In the genomic region with DNA sequence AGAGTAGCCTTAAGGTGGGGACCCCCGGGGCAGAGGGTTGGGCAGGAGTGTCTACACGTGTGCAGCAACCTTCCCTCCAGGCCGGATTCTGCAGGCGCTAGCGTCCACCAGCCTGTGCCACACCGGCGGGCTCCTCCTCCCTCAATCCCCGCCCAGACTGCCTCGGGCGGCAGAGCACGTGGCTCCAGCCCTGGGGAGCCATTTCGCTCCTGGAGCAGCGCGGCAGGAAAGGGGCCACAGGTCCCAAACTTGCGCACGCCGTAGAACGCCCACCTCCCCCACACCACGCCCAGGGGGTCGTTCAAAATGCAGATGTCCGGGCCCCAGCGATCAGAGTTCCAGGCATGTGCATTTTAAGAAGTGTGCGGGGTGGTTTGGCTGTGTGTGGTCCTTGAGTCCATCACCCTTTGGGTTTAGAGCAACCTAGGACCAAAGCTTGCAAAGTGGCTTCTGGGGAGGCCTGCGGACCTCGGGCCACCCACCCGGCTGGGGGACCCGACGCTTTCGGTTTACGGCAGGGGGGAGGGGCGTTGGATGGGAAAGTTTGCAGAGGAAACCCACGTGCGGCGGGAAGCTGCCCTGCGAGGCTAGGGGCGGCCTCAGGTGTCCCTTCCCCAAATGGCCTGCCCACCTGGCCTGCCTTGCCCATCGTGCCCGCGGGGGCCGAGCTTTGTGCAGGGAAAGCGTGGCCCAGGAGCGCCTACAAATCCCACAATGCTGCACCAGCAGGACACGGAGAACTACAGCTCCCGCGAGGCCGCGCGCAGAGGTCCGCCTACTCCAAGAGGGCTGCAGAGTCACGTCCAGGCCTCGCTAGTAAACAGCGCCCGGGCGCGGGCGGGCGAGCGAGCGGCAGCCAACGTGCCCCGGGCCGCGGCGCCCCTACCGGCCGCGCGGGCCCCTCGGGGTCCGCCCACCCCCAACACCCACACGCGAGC, we compare ENCODE assay signal across 8 cellular contexts. TPM values are rescaled to one million over a fixed set of nuclear protein-coding genes. Genes with fewer than 3 reads are reported as not detected.
A peak's percentile ranks its signal among the peaks of the same experiment; 100 is the strongest.
DNase-seq lines count a peak whose midpoint lies in the region; ATAC-seq and TF ChIP-seq lines count a peak whose summit lies in the region.

No MANE protein-coding gene starts in this region.

- peaks cover 2% of the 10 kb centered on the region for H3K36me3 Mint-ChIP-seq in activated naive CD8-positive, alpha-beta T cell treated with anti-CD3 and anti-CD28 coated beads, Interleukin-2, amount 50 U/mL, for 24 hours (ENCODE audit: low read depth)
- H3K36me3 Mint-ChIP-seq in type B pancreatic cell = no peaks in the 10 kb centered on the region

- no peaks in the 10 kb centered on the region for H4K20me1 ChIP-seq in SU-DHL-6 (ENCODE audit: low read depth, low read length)

- H3K27me3 Mint-ChIP-seq in activated naive CD8-positive, alpha-beta T cell treated with anti-CD3 and anti-CD28 coated beads, Interleukin-2, amount 50 U/mL, for 24 hours = no peaks in the 10 kb centered on the region
- peaks cover 4% of the 10 kb centered on the region for H3K27me3 Mint-ChIP-seq in type B pancreatic cell

- peaks cover 24% of the 10 kb centered on the region for H3K4me1 Mint-ChIP-seq in activated naive CD8-positive, alpha-beta T cell treated with anti-CD3 and anti-CD28 coated beads, Interleukin-2, amount 50 U/mL, for 24 hours
- no peaks in the 10 kb centered on the region for H3K4me1 Mint-ChIP-seq in type B pancreatic cell (ENCODE audit: unreplicated experiment)

- H3K4me3 Mint-ChIP-seq in activated naive CD8-positive, alpha-beta T cell treated with anti-CD3 and anti-CD28 coated beads, Interleukin-2, amount 50 U/mL, for 24 hours = peak overlapping the region; percentile 84
- H3K4me3 Mint-ChIP-seq in type B pancreatic cell = peak overlapping the region; percentile 87

- DNase-seq in GM06990 (ENCODE audit: extremely low read depth, insufficient read length) (peak; percentile 90), NCI-H1105 (lab: John Stamatoyannopoulos, UW) (peak; percentile 51), heart left ventricle (peak; percentile 92 to 96 (median 94)), posterior cingulate gyrus (peak; percentile 90 to 99 (median 96)), type B pancreatic cell (ENCODE audit: extremely low spot score, unreplicated experiment) (peak; percentile 92)
- DNase-seq in activated naive CD8-positive, alpha-beta T cell treated with anti-CD3 and anti-CD28 coated beads, Interleukin-2, amount 50 U/mL, for 24 hours = peak; percentile 88

- peak overlapping the region; percentile 92 for H3K27ac Mint-ChIP-seq in activated naive CD8-positive, alpha-beta T cell treated with anti-CD3 and anti-CD28 coated beads, Interleukin-2, amount 50 U/mL, for 24 hours
- peak overlapping the region; percentile 76 for H3K27ac Mint-ChIP-seq in type B pancreatic cell

- H3K79me2 ChIP-seq in SU-DHL-6 (ENCODE audit: insufficient read depth, low read length) = peaks cover 50% of the 10 kb centered on the region

- H3K9me2 ChIP-seq in SU-DHL-6 (replicated peaks; ENCODE audit: insufficient read depth, low read length) = no peaks in the 10 kb centered on the region

- no peaks in the 10 kb centered on the region for H3K9me3 ChIP-seq in SU-DHL-6 (ENCODE audit: insufficient read depth, low read length)
- no peaks in the 10 kb centered on the region for H3K9me3 ChIP-seq in heart left ventricle

- H3K4me3 ChIP-seq in GM06990 (replicated peaks; ENCODE audit: low read depth, low read length) = peak overlapping the region; percentile 73
- peak overlapping the region; percentile 95 for H3K4me3 ChIP-seq in SU-DHL-6 (ENCODE audit: insufficient read depth, low read length, poor library complexity, severe bottlenecking)
- peak overlapping the region; percentile 64 to 93 (median 86) for H3K4me3 ChIP-seq in heart left ventricle

- H3K9ac ChIP-seq in SU-DHL-6 (ENCODE audit: low read length) = peak overlapping the region; percentile 78

- no peak for TF ChIP-seq CTCF in GM06990 (IDR thresholded peaks at IDR 0.05; ENCODE audit: insufficient read depth, low read length, poor library complexity, severe bottlenecking)
- no peak for TF ChIP-seq CTCF in SU-DHL-6 (IDR thresholded peaks at IDR 0.05; ENCODE audit: insufficient read depth, low read length, poor library complexity, severe bottlenecking)
- TF ChIP-seq CTCF in heart left ventricle (IDR thresholded peaks at IDR 0.05) = peak in 6 of 12 donors; percentile 9 to 29 (median 22)
- peak; percentile 53 for TF ChIP-seq CTCF in type B pancreatic cell (conservative IDR thresholded peaks at IDR 0.05)

- peak overlapping the region; percentile 87 for H3K4me2 ChIP-seq in SU-DHL-6 (ENCODE audit: low read depth, low read length, poor library complexity, severe bottlenecking)

- H3K36me3 ChIP-seq in GM06990 (ENCODE audit: control insufficient read depth, insufficient read depth, low read length) = no peaks in the 10 kb centered on the region; the same call in 1 of the 2 replicates
- H3K36me3 ChIP-seq in SU-DHL-6 (ENCODE audit: low read length) = no peaks in the 10 kb centered on the region
- no peaks in the 10 kb centered on the region for H3K36me3 ChIP-seq in heart left ventricle

- H3K9me3 Mint-ChIP-seq in activated naive CD8-positive, alpha-beta T cell treated with anti-CD3 and anti-CD28 coated beads, Interleukin-2, amount 50 U/mL, for 24 hours = no peaks in the 10 kb centered on the region
- H3K9me3 Mint-ChIP-seq in type B pancreatic cell = no peaks in the 10 kb centered on the region

- H3K27ac ChIP-seq in SU-DHL-6 (ENCODE audit: low read depth, low read length) (peak overlapping the region; percentile 80), heart left ventricle (peak overlapping the region; percentile 62 to 97 (median 92))

- peaks cover 8% of the 10 kb centered on the region for H3F3A ChIP-seq in SU-DHL-6 (ENCODE audit: insufficient read depth)

- ATAC-seq in HG02610 (IDR thresholded peaks at IDR 0.05; ENCODE audit: unreplicated experiment) (peak; percentile 74), heart left ventricle (peak; percentile 89 to 93 (median 90))
- peak; percentile 82 for ATAC-seq in activated naive CD8-positive, alpha-beta T cell treated with anti-CD3 and anti-CD28 coated beads, Interleukin-2, amount 50 U/mL, for 24 hours

- 0 to 1% (median 0%) methylated on average over 26 to 72 of the region's 72 CpGs for WGBS in heart left ventricle, 4 donors

- peak overlapping the region; percentile 50 for H2AFZ ChIP-seq in SU-DHL-6 (ENCODE audit: low read depth, low read length, severe bottlenecking)

- peak in 1 of 2 donors; percentile 68 for TF ChIP-seq POLR2A in heart left ventricle (IDR thresholded peaks at IDR 0.05)

- H3K4me1 ChIP-seq in heart left ventricle = peaks cover 0 to 28% (median 13%) of the 10 kb centered on the region in 12 donors

- H3K27me3 ChIP-seq in GM06990 (replicated peaks; ENCODE audit: control insufficient read depth, insufficient read depth, low read length) = no peaks in the 10 kb centered on the region
- H3K27me3 ChIP-seq in SU-DHL-6 (ENCODE audit: low read length) = no peaks in the 10 kb centered on the region
- no peaks in the 10 kb centered on the region for H3K27me3 ChIP-seq in heart left ventricle

- intact Hi-C loops in heart left ventricle (cut with DNase I) (loop anchor here in 3 of 10 donors (5.0 kb wide), 1 partner anchor 56 kb away; no protein-coding TSS in a partner anchor), posterior cingulate gyrus (cut with DNase I) (loop anchor here (2.0 to 5.0 kb wide), 3 partner anchors 19 to 131 kb away; no protein-coding TSS in a partner anchor)

RNA-seq across cellular contexts. Expression of gene TFAP4, which starts 1.4 kb away (rescaled TPM):
- total RNA-seq in heart left ventricle (1 to 10 TPM; 1.7 to 5.5 (median 3.3) TPM), type B pancreatic cell (ENCODE audit: low replicate concordance) (11.8 and 27.0 TPM in 2 replicates)
- 1 to 10 TPM; 2.5 to 3.1 TPM for polyA plus RNA-seq in heart left ventricle

RNA-seq across cellular contexts. Expression of gene SRL, which starts 29.6 kb away (rescaled TPM):
- total RNA-seq in heart left ventricle = 100 to 1,000 TPM; 372 to 760 (median 534) TPM
- 100 to 1,000 TPM; 218 to 394 TPM for polyA plus RNA-seq in heart left ventricle
- 1.2 TPM in 1 of 2 replicates, not detected in the other for total RNA-seq in type B pancreatic cell (ENCODE audit: low replicate concordance)

RNA-seq across cellular contexts. Expression of gene GLIS2, which starts 44.4 kb away (rescaled TPM):
- total RNA-seq in heart left ventricle (10 to 100 TPM in 7 of 9 donors, 1 to 10 TPM in 2; 7.6 to 23.4 (median 12.7) TPM), type B pancreatic cell (ENCODE audit: low replicate concordance) (13.1 and 23.0 TPM in 2 replicates)
- 10 to 100 TPM in 1 of 2 donors, 1 to 10 TPM in 1; 7.7 to 14.2 TPM for polyA plus RNA-seq in heart left ventricle

Comparison
In these comparisons a context has a peak if more than half of its experiments do, and no peak if none do; other contexts are left out.
1. Peak in every context shown above with its lines: DNase-seq, ATAC-seq, H3K4me3 ChIP-seq and H3K27ac ChIP-seq.
2. RNA of gene SRL, which starts 29.6 kb away (total RNA-seq): 372 to 760 TPM in heart left ventricle; 1.2 TPM in type B pancreatic cell; every median in the first group is over 100 times any median in the second.